In genomic region chr16:51474414-51475091, GRCh38 we compare ENCODE assay signal across 34 cellular contexts.
"Had no signal": no experiment of that assay in that cellular context is flagged by ENCODE, and none has a peak within 500 bp of the region (broad histone marks: within the 10 kb centered on the region; RNA-seq: fewer than 3 reads in every experiment).

No MANE protein-coding gene starts in this region.

- H3K9me3 ChIP-seq: ascending aorta, MG63, Peyer's patch had no signal

- ATAC-seq: activated CD4-positive, alpha-beta T cell treated with anti-CD3 and anti-CD28 coated beads for 36 hours; activated CD8-positive, alpha-beta T cell treated with anti-CD3 and anti-CD28 coated beads, Interleukin-2, amount 10 ng/mL, durations not matched to agents 7 days and 5 days; PC-3; Right ventricle myocardium inferior had no signal

- DNase-seq: activated CD4-positive, alpha-beta T cell treated with anti-CD3 and anti-CD28 coated beads for 36 hours; activated CD4-positive, alpha-beta T cell treated with anti-CD3 and anti-CD28 coated beads, Interleukin-2, amount 10 ng/mL, durations not matched to agents 7 days and 5 days; activated CD4-positive, alpha-beta T cell treated with anti-CD3 and anti-CD28 coated beads, Interleukin-2, amount 50 U/mL, for 48 hours; activated CD8-positive, alpha-beta T cell treated with anti-CD3 and anti-CD28 coated beads, Interleukin-2, amount 10 ng/mL, durations not matched to agents 7 days and 5 days; activated gamma-delta T cell; activated naive CD4-positive, alpha-beta T cell treated with Interleukin-2 at 50 U/mL for 16 hours; activated naive CD8-positive, alpha-beta T cell treated with anti-CD3 and anti-CD28 coated beads, Interleukin-2, amount 10 ng/mL, durations not matched to agents 7 days and 5 days; activated T-cell treated with anti-CD3 and anti-CD28 coated beads, Interleukin-2, amount 50 U/mL, for 24 hours; amygdala; Kasumi-1; KG1; MG63; NCI-H1048; NCI-H1105 treated with DMSO at 0.1 percent for 48 hours; NCI-H1436; NCI-H1694; NCI-H1930; NCI-H2081 treated with DMSO at 0.1 percent for 48 hours; NCI-H226; NCI-H446 treated with DMSO at 0.1 percent for 48 hours; NCI-H524; NCI-H69; PC-3; Peyer's patch; SIG-M5; T1000; WERI-Rb-1 had no signal

- H3K27me3 ChIP-seq: ascending aorta, cardiac muscle cell, MG63, Peyer's patch had no signal

- H3K4me1 Mint-ChIP-seq: activated CD4-positive, alpha-beta T cell treated with anti-CD3 and anti-CD28 coated beads for 36 hours; activated CD4-positive, alpha-beta T cell treated with anti-CD3 and anti-CD28 coated beads, Interleukin-2, amount 10 ng/mL, durations not matched to agents 7 days and 5 days; activated naive CD4-positive, alpha-beta T cell treated with anti-CD3 and anti-CD28 coated beads, Interleukin-2, amount 50 U/mL, for 24 hours; activated naive CD8-positive, alpha-beta T cell treated with anti-CD3 and anti-CD28 coated beads, Interleukin-2, amount 10 ng/mL, durations not matched to agents 7 days and 5 days; central memory CD8-positive, alpha-beta T cell had no signal

- H3K27me3 Mint-ChIP-seq: activated CD4-positive, alpha-beta T cell treated with anti-CD3 and anti-CD28 coated beads for 36 hours; activated CD4-positive, alpha-beta T cell treated with anti-CD3 and anti-CD28 coated beads, Interleukin-2, amount 10 ng/mL, durations not matched to agents 7 days and 5 days; activated naive CD4-positive, alpha-beta T cell treated with anti-CD3 and anti-CD28 coated beads, Interleukin-2, amount 50 U/mL, for 24 hours; activated naive CD8-positive, alpha-beta T cell treated with anti-CD3 and anti-CD28 coated beads, Interleukin-2, amount 10 ng/mL, durations not matched to agents 7 days and 5 days; activated T-cell treated with anti-CD3 and anti-CD28 coated beads, Interleukin-2, amount 50 U/mL, for 24 hours; central memory CD8-positive, alpha-beta T cell had no signal

- H3K36me3 Mint-ChIP-seq: activated naive CD4-positive, alpha-beta T cell treated with anti-CD3 and anti-CD28 coated beads, Interleukin-2, amount 50 U/mL, for 24 hours; activated naive CD8-positive, alpha-beta T cell treated with anti-CD3 and anti-CD28 coated beads, Interleukin-2, amount 10 ng/mL, durations not matched to agents 7 days and 5 days had no signal

- H3K27ac ChIP-seq: ascending aorta, cardiac muscle cell, Peyer's patch, RWPE1, WERI-Rb-1 had no signal

- H3K9me3 Mint-ChIP-seq: activated CD4-positive, alpha-beta T cell treated with anti-CD3 and anti-CD28 coated beads, Interleukin-2, amount 10 ng/mL, durations not matched to agents 7 days and 5 days had no signal

- H3K36me3 ChIP-seq: ascending aorta, cardiac muscle cell, MG63, Peyer's patch, WERI-Rb-1 had no signal

- H3K4me1 ChIP-seq: ascending aorta, Peyer's patch had no signal

- H3K27ac Mint-ChIP-seq: activated CD4-positive, alpha-beta T cell treated with anti-CD3 and anti-CD28 coated beads for 36 hours; activated CD4-positive, alpha-beta T cell treated with anti-CD3 and anti-CD28 coated beads, Interleukin-2, amount 10 ng/mL, durations not matched to agents 7 days and 5 days; activated CD8-positive, alpha-beta T cell treated with anti-CD3 and anti-CD28 coated beads, Interleukin-2, amount 10 ng/mL, durations not matched to agents 7 days and 5 days; activated naive CD4-positive, alpha-beta T cell treated with anti-CD3 and anti-CD28 coated beads, Interleukin-2, amount 50 U/mL, for 24 hours; activated naive CD8-positive, alpha-beta T cell treated with anti-CD3 and anti-CD28 coated beads, Interleukin-2, amount 10 ng/mL, durations not matched to agents 7 days and 5 days; activated T-cell treated with anti-CD3 and anti-CD28 coated beads, Interleukin-2, amount 50 U/mL, for 24 hours; activated T-helper 2 cell treated with anti-CD3 and anti-CD28 coated beads, Interferon-gamma antibody, Interleukin-2, Interleukin-4, amounts not matched to agents 10 μg/mL and 5 μg/mL and 100 μg/mL, durations not matched to agents 14 hours and 24 hours and 36 hours had no signal

- H3K4me3 Mint-ChIP-seq: activated CD4-positive, alpha-beta T cell treated with anti-CD3 and anti-CD28 coated beads for 36 hours; activated CD4-positive, alpha-beta T cell treated with anti-CD3 and anti-CD28 coated beads, Interleukin-2, amount 10 ng/mL, durations not matched to agents 7 days and 5 days; activated CD8-positive, alpha-beta T cell treated with anti-CD3 and anti-CD28 coated beads, Interleukin-2, amount 10 ng/mL, durations not matched to agents 7 days and 5 days; activated naive CD4-positive, alpha-beta T cell treated with anti-CD3 and anti-CD28 coated beads, Interleukin-2, amount 50 U/mL, for 24 hours; activated naive CD8-positive, alpha-beta T cell treated with anti-CD3 and anti-CD28 coated beads, Interleukin-2, amount 10 ng/mL, durations not matched to agents 7 days and 5 days; activated T-cell treated with anti-CD3 and anti-CD28 coated beads, Interleukin-2, amount 50 U/mL, for 24 hours; central memory CD8-positive, alpha-beta T cell had no signal

- H3K4me3 ChIP-seq: ascending aorta, cardiac muscle cell, MG63, Peyer's patch had no signal
